8 cellular contexts compared by ENCODE assay signal in genomic region chr1:8815582-8816285, GRCh38. TPM values are rescaled to one million over a fixed set of nuclear protein-coding genes. Genes with fewer than 3 reads are reported as not detected.
A peak's percentile ranks its signal among the peaks of the same experiment; 100 is the strongest.
DNase-seq lines count a peak whose midpoint lies in the region; ATAC-seq and TF ChIP-seq lines count a peak whose summit lies in the region.

No MANE protein-coding gene starts in this region.

- ATAC-seq in heart left ventricle (no peak), HG02981 (IDR thresholded peaks at IDR 0.05; ENCODE audit: unreplicated experiment) (no peak), HG02884 (IDR thresholded peaks at IDR 0.05; ENCODE audit: unreplicated experiment) (no peak)

- no peak for TF ChIP-seq EP300 in esophagus muscularis mucosa (IDR thresholded peaks at IDR 0.05)

- in situ Hi-C loops in SK-MEL-5 (cut with HindIII; ENCODE audit: low pct_unique_long_range_greater_than_20kb, low sequenced_read_pairs): no loop called here

- H3K9me3 ChIP-seq in heart left ventricle (no peaks in the 10 kb centered on the region), esophagus muscularis mucosa (no peaks in the 10 kb centered on the region)

- intact Hi-C loops in heart left ventricle (cut with DNase I) (loop anchor here in 2 of 10 donors (5.0 kb wide), 1 partner anchor 42 kb away; no protein-coding TSS in a partner anchor), cardiac septum (cut with DNase I) (loop anchor here (10.0 kb wide), 1 partner anchor 111 kb away; no protein-coding TSS in a partner anchor), esophagus muscularis mucosa (cut with DNase I) (no loop called here)

- H3K27me3 ChIP-seq in heart left ventricle: no peaks in the 10 kb centered on the region
- H3K27me3 ChIP-seq in esophagus muscularis mucosa: no peaks in the 10 kb centered on the region

- H3K27ac ChIP-seq in heart left ventricle (peak overlapping the region in 11 of 12 donors; percentile 91 to 96 (median 95)), esophagus muscularis mucosa (replicated peaks in 1 of 4) (peak overlapping the region; percentile 93 to 98 (median 97))

- H3K4me3 ChIP-seq in heart left ventricle (peak overlapping the region in 11 of 12 donors; percentile 69 to 90 (median 78)), esophagus muscularis mucosa (peak overlapping the region; percentile 69 to 89 (median 83))

- H3K4me1 ChIP-seq in heart left ventricle (peaks cover 0 to 53% (median 32%) of the 10 kb centered on the region in 12 donors), esophagus muscularis mucosa (peaks cover 38 to 69% (median 63%) of the 10 kb centered on the region in 4 donors)

- DNase-seq in heart left ventricle (no peak), cardiac septum (ENCODE audit: low spot score) (no peak), SK-MEL-5 (ENCODE audit: low read depth, low spot score) (peak; percentile 58), esophagus muscularis mucosa (ENCODE audit: extremely low spot score) (peak; percentile 74), occipital lobe (lab: John Stamatoyannopoulos, UW) (peak; percentile 56)
- DNase-seq in activated naive CD4-positive, alpha-beta T cell (lab: John Stamatoyannopoulos, UW): no peak

- WGBS in heart left ventricle, 4 donors: 6 to 10% (median 8%) methylated on average over 5 of the region's 5 CpGs
- 6% methylated on average over 5 of the region's 5 CpGs for WGBS in esophagus muscularis mucosa

- H3K36me3 ChIP-seq in heart left ventricle: no peaks in the 10 kb centered on the region
- no peaks in the 10 kb centered on the region for H3K36me3 ChIP-seq in esophagus muscularis mucosa

- TF ChIP-seq CTCF in heart left ventricle (IDR thresholded peaks at IDR 0.05) (no peak), esophagus muscularis mucosa (IDR thresholded peaks at IDR 0.05) (no peak)

- TF ChIP-seq POLR2A in heart left ventricle (IDR thresholded peaks at IDR 0.05): no peak
- no peak for TF ChIP-seq POLR2A in esophagus muscularis mucosa (IDR thresholded peaks at IDR 0.05; ENCODE audit: low read depth)

RNA-seq across cellular contexts. Expression of gene RERE, which starts 1.7 kb away (rescaled TPM):
- total RNA-seq in heart left ventricle (100 to 1,000 TPM in 8 of 9 donors, 10 to 100 TPM in 1; 65.9 to 236 (median 135) TPM), cardiac septum (102 TPM), esophagus muscularis mucosa (100 to 1,000 TPM; 133 to 212 (median 168) TPM), occipital lobe (1,292 TPM)
- 100 to 1,000 TPM in 1 of 2 donors, 10 to 100 TPM in 1; 53.5 to 120 TPM for polyA plus RNA-seq in heart left ventricle
- total RNA-seq in SK-MEL-5 (2014; rRNA removed; shearing (Covaris generic)): 20.0 and 30.3 TPM in 2 replicates
- polyA plus RNA-seq in SK-MEL-5 (2015; cell fraction: cytosol; rRNA removed): 45.1 and 50.0 TPM in 2 replicates
- 17.6 and 18.7 TPM in 2 replicates for polyA plus RNA-seq in SK-MEL-5 (2015; cell fraction: nucleus; rRNA removed)

Comparison
In these comparisons a context has a peak if more than half of its experiments do, and no peak if none do; other contexts are left out.
1. DNase-seq: peak in SK-MEL-5 (single experiment), esophagus muscularis mucosa (single experiment) and occipital lobe (single experiment); none in heart left ventricle (0 of 5), cardiac septum (single experiment) and activated naive CD4-positive, alpha-beta T cell (0 of 4).